In the genomic region with DNA sequence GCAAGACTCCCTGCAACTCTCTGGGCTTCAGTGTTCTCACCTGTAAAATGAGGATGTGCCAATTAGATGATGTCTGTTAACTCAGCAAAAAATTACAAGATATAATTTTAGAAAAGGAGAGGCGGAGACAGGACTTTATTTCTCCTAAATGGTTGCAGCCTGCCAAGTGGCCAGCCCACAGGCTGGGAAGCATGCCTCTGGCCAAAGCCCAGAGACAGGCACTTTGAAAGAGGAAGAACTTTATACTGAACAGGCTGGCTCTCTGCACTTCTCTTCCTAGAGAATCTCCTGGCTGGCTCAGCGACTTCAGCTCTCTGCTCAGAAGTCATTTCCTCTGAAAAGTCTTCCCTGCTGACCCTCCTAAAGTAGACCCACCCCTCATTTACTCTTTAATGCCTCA, we compare ENCODE assay signal across 15 cellular contexts. TPM values are rescaled to one million over a fixed set of nuclear protein-coding genes. Genes with fewer than 3 reads are reported as not detected.
DNase-seq lines count a peak whose midpoint lies in the region; ATAC-seq and TF ChIP-seq lines count a peak whose summit lies in the region.
"Had no signal": no experiment of that assay in that cellular context is flagged by ENCODE, and none has a peak within 500 bp of the region (broad histone marks: within the 10 kb centered on the region; RNA-seq: fewer than 3 reads in every experiment).

No MANE protein-coding gene starts in this region.

- H3K4me1 Mint-ChIP-seq in neural crest cell, result peaks cover 50% of the 10 kb centered on the region

- TF ChIP-seq CTCF in fibroblast of pulmonary artery (IDR thresholded peaks at IDR 0.05; ENCODE audit: low read length, missing control alignments), result no peak
- no peak for TF ChIP-seq CTCF in neural crest cell (conservative IDR thresholded peaks at IDR 0.05)

- peak; percentile 55 for DNase-seq in AG20443 (ENCODE audit: low spot score)
- peak; percentile 3 for DNase-seq in NCI-H69 (lab: John Stamatoyannopoulos, UW)
- peak; percentile 8 for DNase-seq in fibroblast of pulmonary artery (ENCODE audit: low read depth)
- DNase-seq in neural crest cell (ENCODE audit: low read depth, low spot score), result no peak
- DNase-seq in NCI-H2227 (lab: John Stamatoyannopoulos, UW; ENCODE audit: unreplicated experiment), result no peak
- DNase-seq in activated naive CD4-positive, alpha-beta T cell treated with anti-CD3 and anti-CD28 coated beads, Interleukin-2, amount 50 U/mL, for 16 hours, result no peak
- no peak for DNase-seq in activated T-cell treated with anti-CD3 and anti-CD28 coated beads for 4 hours
- DNase-seq: activated CD4-positive, alpha-beta T cell treated with anti-CD3 and anti-CD28 coated beads for 1 hour; effector memory CD8-positive, alpha-beta T cell; KG1; NCI-H2029 treated with DMSO at 0.1 percent for 48 hours had no signal

- no peaks in the 10 kb centered on the region for H3K36me3 Mint-ChIP-seq in neural crest cell (ENCODE audit: low read depth)

- ATAC-seq in HG03045 (IDR thresholded peaks at IDR 0.05; ENCODE audit: unreplicated experiment), result no peak
- ATAC-seq: effector memory CD8-positive, alpha-beta T cell; GM12878 had no signal

- no peak overlapping the region for H3K4me3 ChIP-seq in fibroblast of pulmonary artery (replicated peaks; ENCODE audit: low read depth, low read length)
- H3K4me3 ChIP-seq: GM12878, SK-N-MC had no signal

- no peak overlapping the region for H3K27ac Mint-ChIP-seq in neural crest cell (ENCODE audit: unreplicated experiment)
- H3K27ac Mint-ChIP-seq: B cell; effector memory CD8-positive, alpha-beta T cell had no signal

- no peaks in the 10 kb centered on the region for H3K9me3 Mint-ChIP-seq in neural crest cell
- H3K9me3 Mint-ChIP-seq: effector memory CD8-positive, alpha-beta T cell had no signal

- no peaks in the 10 kb centered on the region for H3K27me3 Mint-ChIP-seq in neural crest cell (ENCODE audit: low read depth)

- peak overlapping the region; percentile 0 for H3K4me3 Mint-ChIP-seq in neural crest cell
- H3K4me3 Mint-ChIP-seq: B cell; effector memory CD8-positive, alpha-beta T cell had no signal

RNA-seq across cellular contexts. Expression of a gene that starts 3.7 kb away (rescaled TPM):
- total RNA-seq in neural crest cell, result 18.1 and 21.9 TPM in 2 replicates
- total RNA-seq: B cell, GM12878 had no signal

Comparison
In these comparisons a context has a peak if more than half of its experiments do, and no peak if none do; other contexts are left out.
1. DNase-seq: peak in AG20443 (single experiment), NCI-H69 (single experiment) and fibroblast of pulmonary artery (single experiment); none in neural crest cell (single experiment), NCI-H2227 (single experiment), activated naive CD4-positive, alpha-beta T cell treated with anti-CD3 and anti-CD28 coated beads, Interleukin-2, amount 50 U/mL, for 16 hours (single experiment) and activated T-cell treated with anti-CD3 and anti-CD28 coated beads for 4 hours (single experiment).